Comparison of ENCODE assay signal across 8 cellular contexts in the genomic region with DNA sequence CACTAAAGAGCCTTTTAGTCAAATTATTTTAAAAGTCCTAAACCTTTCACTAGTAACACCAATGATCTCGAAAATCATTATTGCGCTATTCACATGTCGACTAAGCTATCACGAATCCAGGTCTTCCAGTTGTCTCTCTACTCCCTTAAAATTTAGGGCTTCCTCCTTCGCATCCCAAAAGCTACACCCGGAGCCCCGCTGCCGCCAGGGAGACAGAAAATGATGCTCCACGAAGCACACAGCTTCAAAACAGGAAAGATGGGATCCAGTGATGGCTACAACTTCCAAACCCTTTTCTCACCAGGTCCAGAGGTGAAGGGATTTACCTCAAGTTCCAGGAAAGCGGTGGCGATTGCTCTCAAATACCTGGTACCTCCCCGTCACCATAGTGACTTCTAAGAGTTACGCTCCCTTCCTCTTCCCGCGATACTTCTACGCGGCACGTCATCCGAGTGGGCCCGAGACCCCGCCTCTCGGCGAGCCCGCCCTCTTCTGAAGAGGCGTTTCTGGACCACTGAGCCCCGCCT. TPM values are rescaled to one million over a fixed set of nuclear protein-coding genes. Genes with fewer than 3 reads are reported as not detected.
DNase-seq lines count a peak whose midpoint lies in the region; ATAC-seq and TF ChIP-seq lines count a peak whose summit lies in the region.

IFT80 (minus strand) TSS at position 406 of the 527 bp plus-strand sequence. CDS start 14,625 bp downstream, outside the sequence.

- H3K4me3 ChIP-seq in ovary = peak within 1 kb of the TSS; percentile 77
- H3K4me3 ChIP-seq in thyroid gland (replicated peaks in 1 of 3) = peak within 1 kb of the TSS; percentile 79 to 93 (median 89)

- CTCF ChIA-PET in GM10248 (lab: Yijun Ruan, JAX) = interaction anchor here (1.0 kb wide), 1 partner anchor 16 kb away, joined by 4 read pairs; no protein-coding TSS in a partner anchor

- H3K9me3 Mint-ChIP-seq in activated naive CD8-positive, alpha-beta T cell treated with anti-CD3 and anti-CD28 coated beads, Interleukin-2, amount 50 U/mL, for 24 hours = no peaks in the 10 kb centered on the region

- intact Hi-C loops in Right ventricle myocardium inferior (cut with DNase I) = no loop called here
- intact Hi-C loops in ovary (cut with DNase I) = no loop called here
- intact Hi-C loops in thyroid gland (cut with DNase I) = no loop called here

- H3K4me3 Mint-ChIP-seq in activated naive CD8-positive, alpha-beta T cell treated with anti-CD3 and anti-CD28 coated beads, Interleukin-2, amount 50 U/mL, for 24 hours = peak within 1 kb of the TSS; percentile 99

- POLR2A ChIA-PET in GM10248 (lab: Yijun Ruan, JAX) = no interaction called here

- H3K27ac ChIP-seq in ovary (peak within 1 kb of the TSS; percentile 74 to 87), thyroid gland (peak within 1 kb of the TSS; percentile 68 to 91 (median 86))

- TF ChIP-seq POLR2A in ovary (IDR thresholded peaks at IDR 0.05) = peak; percentile 72
- peak in 1 of 2 donors; percentile 19 for TF ChIP-seq POLR2A in thyroid gland (IDR thresholded peaks at IDR 0.05)

- H3K36me3 ChIP-seq in ovary = no peaks in the 10 kb centered on the region
- H3K36me3 ChIP-seq in thyroid gland = no peaks in the 10 kb centered on the region

- TF ChIP-seq CTCF in GM10248 (IDR thresholded peaks at IDR 0.05; ENCODE audit: control extremely low read depth, extremely low read depth, low read depth, missing control alignments) = no peak
- TF ChIP-seq CTCF in ovary (IDR thresholded peaks at IDR 0.05) = no peak
- peak in 1 of 6 experiments; percentile 8 for TF ChIP-seq CTCF in thyroid gland (IDR thresholded peaks at IDR 0.05)

- H3K27me3 ChIP-seq in ovary (no peaks in the 10 kb centered on the region), thyroid gland (no peaks in the 10 kb centered on the region)

- no peaks in the 10 kb centered on the region for H3K9me3 ChIP-seq in ovary
- no peaks in the 10 kb centered on the region for H3K9me3 ChIP-seq in thyroid gland

- peaks cover 43% of the 10 kb centered on the region for H3K36me3 Mint-ChIP-seq in activated naive CD8-positive, alpha-beta T cell treated with anti-CD3 and anti-CD28 coated beads, Interleukin-2, amount 50 U/mL, for 24 hours (ENCODE audit: low read depth)

- DNase-seq in GM10248 (ENCODE audit: extremely low spot score) (peak; percentile 93), NCI-H1417 treated with DMSO at 0.1 percent for 48 hours (lab: John Stamatoyannopoulos, UW) (peak; percentile 97), SW480 (ENCODE audit: low spot score) (peak; percentile 97), Right ventricle myocardium inferior (ENCODE audit: missing footprints) (peak; percentile 97), ovary (peak; percentile 96 to 97 (median 97)), thyroid gland (peak; percentile 94 to 96)
- DNase-seq in activated naive CD8-positive, alpha-beta T cell treated with anti-CD3 and anti-CD28 coated beads, Interleukin-2, amount 50 U/mL, for 24 hours = peak; percentile 94

- 0 to 1% (median 1%) methylated on average over 26 of the region's 26 CpGs for WGBS in ovary, 3 donors
- whole genome bisulfite sequencing in thyroid gland, 2 donors = 0% methylated on average over 26 of the region's 26 CpGs

- no peak for TF ChIP-seq EP300 in ovary (IDR thresholded peaks at IDR 0.05)

- peaks cover 49% of the 10 kb centered on the region for H3K4me1 Mint-ChIP-seq in activated naive CD8-positive, alpha-beta T cell treated with anti-CD3 and anti-CD28 coated beads, Interleukin-2, amount 50 U/mL, for 24 hours

- peak within 1 kb of the TSS; percentile 100 for H3K27ac Mint-ChIP-seq in activated naive CD8-positive, alpha-beta T cell treated with anti-CD3 and anti-CD28 coated beads, Interleukin-2, amount 50 U/mL, for 24 hours

- ATAC-seq in HG02763 (IDR thresholded peaks at IDR 0.05; ENCODE audit: unreplicated experiment) (peak; percentile 92), Right ventricle myocardium inferior (peak; percentile 99)
- ATAC-seq in activated naive CD8-positive, alpha-beta T cell treated with anti-CD3 and anti-CD28 coated beads, Interleukin-2, amount 50 U/mL, for 24 hours = peak; percentile 98

- peaks cover 7% of the 10 kb centered on the region for H3K27me3 Mint-ChIP-seq in activated naive CD8-positive, alpha-beta T cell treated with anti-CD3 and anti-CD28 coated beads, Interleukin-2, amount 50 U/mL, for 24 hours

- H3K4me1 ChIP-seq in ovary (ENCODE audit: insufficient read depth) (peaks cover 1% of the 10 kb centered on the region), thyroid gland (peaks cover 11 to 13% of the 10 kb centered on the region in 2 donors)

RNA-seq across cellular contexts. Expression of gene IFT80, which starts in this region (rescaled TPM):
- total RNA-seq in Right ventricle myocardium inferior (8.9 TPM), ovary (10 to 100 TPM; 22.7 to 39.6 (median 29.8) TPM), thyroid gland (100 to 1,000 TPM in 1 of 4 donors, 10 to 100 TPM in 3; 43.8 to 111 (median 51.0) TPM)
- polyA plus RNA-seq in ovary = 10 to 100 TPM; 16.8 to 19.4 TPM

Comparison
In these comparisons a context has a peak if more than half of its experiments do, and no peak if none do; other contexts are left out.
1. Peak in every context shown above with its lines: DNase-seq, ATAC-seq, H3K4me3 ChIP-seq and H3K27ac ChIP-seq.